Comparison of ENCODE assay signal across 10 cellular contexts in the genomic region with DNA sequence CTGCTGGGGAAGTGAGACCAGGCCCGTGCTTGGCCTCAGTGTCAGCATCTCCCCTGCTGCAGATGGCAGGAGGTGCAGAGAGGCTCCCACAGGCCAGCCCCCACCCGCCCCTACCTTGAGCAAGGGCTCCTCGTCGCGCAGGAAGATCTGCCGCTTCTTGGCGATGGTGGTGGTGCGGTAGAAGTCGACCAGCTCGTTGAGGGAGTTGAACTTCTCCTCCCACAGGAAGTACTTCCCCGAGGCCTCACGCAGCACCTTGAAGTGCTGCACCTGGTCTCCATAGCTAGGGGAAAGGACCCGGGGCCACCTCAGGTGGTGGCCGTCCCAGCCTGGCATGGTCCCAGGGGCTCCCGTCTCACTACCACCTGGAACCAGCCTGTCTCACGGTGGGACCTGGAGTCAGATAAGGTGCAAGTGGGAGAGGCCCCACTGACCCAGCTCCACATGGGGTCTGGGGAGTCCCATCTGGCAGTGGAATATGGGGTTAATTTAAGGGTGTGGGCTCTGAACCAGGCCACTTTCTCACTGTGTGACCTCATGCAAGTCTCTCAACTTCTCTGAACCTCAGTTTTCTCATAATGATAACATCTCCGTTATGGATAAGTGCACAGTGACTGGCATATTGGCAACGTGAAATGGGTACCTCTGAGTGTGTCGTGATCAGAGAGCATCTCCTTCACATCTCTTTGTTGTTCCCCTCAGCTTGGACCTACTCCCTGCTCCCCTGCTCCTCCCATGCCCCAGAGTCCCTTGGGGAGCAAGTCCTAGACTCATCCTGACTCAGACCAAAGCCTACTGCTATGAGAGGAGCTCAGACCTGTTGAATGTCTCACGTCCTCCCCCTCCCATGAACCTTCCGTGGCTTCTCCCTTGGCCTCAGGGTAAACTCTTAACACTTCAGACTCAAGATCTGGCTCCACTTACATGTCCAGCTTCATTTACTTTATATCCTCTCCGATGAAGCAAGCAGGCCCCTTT. TPM values are rescaled to one million over a fixed set of nuclear protein-coding genes. Genes with fewer than 3 reads are reported as not detected.
DNase-seq lines count a peak whose midpoint lies in the region; ATAC-seq and TF ChIP-seq lines count a peak whose summit lies in the region.
"Had no signal": no experiment of that assay in that cellular context is flagged by ENCODE, and none has a peak within 500 bp of the region (broad histone marks: within the 10 kb centered on the region; RNA-seq: fewer than 3 reads in every experiment).

No MANE protein-coding gene starts in this region.

- H3K79me2 ChIP-seq in GM23248 (ENCODE audit: insufficient read depth) (no peaks in the 10 kb centered on the region), trophoblast cell (ENCODE audit: control insufficient read depth, insufficient read depth, low read length, poor library complexity) (no peaks in the 10 kb centered on the region), hepatocyte (no peaks in the 10 kb centered on the region)

- H4K20me1 ChIP-seq in GM23248 (ENCODE audit: insufficient read depth) (no peaks in the 10 kb centered on the region), hepatocyte (ENCODE audit: insufficient read depth, poor library complexity, severe bottlenecking) (no peaks in the 10 kb centered on the region)

- H3K9me3 ChIP-seq in GM23248 (ENCODE audit: low read depth) = no peaks in the 10 kb centered on the region
- H3K9me3 ChIP-seq in RWPE2 (ENCODE audit: severe bottlenecking) = no peaks in the 10 kb centered on the region
- no peaks in the 10 kb centered on the region for H3K9me3 ChIP-seq in trophoblast cell (ENCODE audit: insufficient read depth, low read depth, low read length)
- no peaks in the 10 kb centered on the region for H3K9me3 ChIP-seq in hepatocyte (ENCODE audit: low read depth)
- H3K9me3 ChIP-seq: adrenal gland, testis had no signal

- no peak overlapping the region for H3K23ac ChIP-seq in trophoblast cell (ENCODE audit: low read length)

- in situ Hi-C loops in GM23248 (cut with MboI) = no loop called here

- no peak overlapping the region for H4K91ac ChIP-seq in trophoblast cell (ENCODE audit: low read depth, low read length)

- peak overlapping the region; percentile 4 for H2BK5ac ChIP-seq in trophoblast cell (ENCODE audit: low read depth, low read length, poor library complexity)

- H3K4me1 ChIP-seq in GM23248 (ENCODE audit: insufficient read depth) (no peaks in the 10 kb centered on the region; the same call in 1 of the 2 replicates), RWPE2 (ENCODE audit: insufficient read depth, poor library complexity, severe bottlenecking) (no peaks in the 10 kb centered on the region), trophoblast cell (ENCODE audit: control insufficient read depth in 1 of 2, insufficient read depth in 2 of 2, low read length in 2 of 2) (peaks cover 0 to 11% of the 10 kb centered on the region in 2 experiments), hepatocyte (ENCODE audit: insufficient read depth) (no peaks in the 10 kb centered on the region)
- H3K4me1 ChIP-seq: adrenal gland, testis had no signal

- ATAC-seq in RWPE2 (ENCODE audit: low read depth) = peak; percentile 82
- peak; percentile 88 for ATAC-seq in esophagus mucosa

- TF ChIP-seq CTCF in RWPE2 (IDR thresholded peaks at IDR 0.05; ENCODE audit: poor library complexity, severe bottlenecking) = no peak
- no peak for TF ChIP-seq CTCF in hepatocyte (IDR thresholded peaks at IDR 0.05; ENCODE audit: poor library complexity)

- H3K4me2 ChIP-seq in GM23248 (ENCODE audit: unreplicated experiment) (peak overlapping the region; percentile 51), trophoblast cell (ENCODE audit: low read length) (no peak overlapping the region), hepatocyte (no peak overlapping the region)

- no peak overlapping the region for H3K14ac ChIP-seq in trophoblast cell (ENCODE audit: low read length)

- H2BK12ac ChIP-seq in trophoblast cell (ENCODE audit: low read length) = no peak overlapping the region

- H3K4me3 ChIP-seq in GM23248 (no peak overlapping the region), RWPE2 (ENCODE audit: severe bottlenecking) (no peak overlapping the region), trophoblast cell (ENCODE audit: low read depth, low read length) (no peak overlapping the region), hepatocyte (no peak overlapping the region)
- H3K4me3 ChIP-seq: adrenal gland, testis had no signal

- no peak overlapping the region for H2BK120ac ChIP-seq in trophoblast cell (ENCODE audit: insufficient read depth, low read length, poor library complexity)

- H4K8ac ChIP-seq in trophoblast cell (ENCODE audit: low read depth, low read length) = no peak overlapping the region

- 72 to 74% methylated on average over 19 to 22 of the region's 22 CpGs for WGBS in GM23248 (ENCODE audit: low coverage in 1 of 2, low lambda C conversion rate in 2 of 2, missing lambda C conversion rate in 2 of 2), 2 experiments
- no CpG with 5 or more reads among the region's 22 CpGs for WGBS in trophoblast cell (ENCODE audit: extremely low coverage, insufficient coverage, insufficient read length)
- 88% methylated on average over 22 of the region's 22 CpGs for WGBS in hepatocyte (ENCODE audit: low lambda C conversion rate, missing lambda C conversion rate)

- H2AFZ ChIP-seq in GM23248 = no peak overlapping the region
- no peak overlapping the region for H2AFZ ChIP-seq in trophoblast cell (ENCODE audit: insufficient read depth, low read length, poor library complexity)
- no peak overlapping the region for H2AFZ ChIP-seq in hepatocyte

- no peaks in the 10 kb centered on the region; the same call in 1 of the 2 replicates for H3F3A ChIP-seq in GM23248 (ENCODE audit: insufficient read depth)

- no peak overlapping the region for H3K9ac ChIP-seq in GM23248
- no peak overlapping the region for H3K9ac ChIP-seq in trophoblast cell (ENCODE audit: low read length)

- no peak overlapping the region for H2AK5ac ChIP-seq in trophoblast cell (ENCODE audit: low read length)

- H3K4ac ChIP-seq in trophoblast cell (ENCODE audit: low read depth, low read length) = no peak overlapping the region

- H3K18ac ChIP-seq in trophoblast cell (ENCODE audit: low read length) = no peak overlapping the region

- H3K27me3 ChIP-seq in GM23248 (replicated peaks; ENCODE audit: insufficient read depth) (no peaks in the 10 kb centered on the region), RWPE2 (ENCODE audit: insufficient read depth, poor library complexity, severe bottlenecking) (no peaks in the 10 kb centered on the region), trophoblast cell (ENCODE audit: insufficient read depth, low read length) (no peaks in the 10 kb centered on the region), hepatocyte (no peaks in the 10 kb centered on the region)
- H3K27me3 ChIP-seq: adrenal gland, testis had no signal

- H3K9me2 ChIP-seq in GM23248 (ENCODE audit: insufficient read depth) (no peaks in the 10 kb centered on the region), hepatocyte (replicated peaks; ENCODE audit: insufficient read depth) (no peaks in the 10 kb centered on the region)

- H3K27ac ChIP-seq in GM23248 (peak overlapping the region; percentile 58), RWPE2 (ENCODE audit: poor library complexity, severe bottlenecking) (no peak overlapping the region), trophoblast cell (ENCODE audit: low read depth, low read length) (no peak overlapping the region), hepatocyte (no peak overlapping the region)
- H3K27ac ChIP-seq: adrenal gland, testis had no signal

- H3K36me3 ChIP-seq in GM23248 (ENCODE audit: low read depth) (no peaks in the 10 kb centered on the region), RWPE2 (ENCODE audit: low read depth) (no peaks in the 10 kb centered on the region), trophoblast cell (ENCODE audit: control insufficient read depth in 1 of 2, insufficient read depth in 2 of 2, low read length in 2 of 2) (no peaks in the 10 kb centered on the region), hepatocyte (replicated peaks; ENCODE audit: insufficient read depth, low read depth) (no peaks in the 10 kb centered on the region)
- H3K36me3 ChIP-seq: adrenal gland had no signal

- no peaks in the 10 kb centered on the region for H3K79me1 ChIP-seq in trophoblast cell (ENCODE audit: low read length)

- H4K12ac ChIP-seq in trophoblast cell (ENCODE audit: low read depth, low read length) = no peak overlapping the region

- peak; percentile 94 for DNase-seq in GM23248
- peak; percentile 39 for DNase-seq in RWPE2 (ENCODE audit: low spot score)
- peak in 1 of 2 donors; percentile 47 for DNase-seq in trophoblast cell
- no peak for DNase-seq in hepatocyte (ENCODE audit: low spot score)
- DNase-seq in NCI-H2196 treated with DMSO at 0.1 percent for 48 hours (lab: John Stamatoyannopoulos, UW; ENCODE audit: unreplicated experiment) = no peak
- DNase-seq in HK-2 (ENCODE audit: unreplicated experiment) = no peak
- DNase-seq: adrenal gland, NCI-H526, testis had no signal

RNA-seq across cellular contexts. Expression of a gene that starts 19.8 kb away (rescaled TPM):
- 26.2 and 27.7 TPM in 2 replicates for total RNA-seq in GM23248 (2014; rRNA removed; shearing (Covaris generic))
- polyA plus RNA-seq in GM23248 (2016; fragmentation: Nextera tagmentation; extraction: Ambion mirVana) (8.9 and 9.3 TPM in 2 replicates), hepatocyte (13.9 and 14.7 TPM in 2 replicates)
- total RNA-seq in esophagus mucosa (47.0 TPM), hepatocyte (19.3 and 25.4 TPM in 2 replicates)
- polyA plus RNA-seq in trophoblast cell (2013) = 29.3 and 31.0 TPM in 2 replicates

RNA-seq across cellular contexts. Expression of a gene that starts 22.4 kb away (rescaled TPM):
- not detected in 2 replicates for total RNA-seq in GM23248 (2014; rRNA removed; shearing (Covaris generic))
- polyA plus RNA-seq in GM23248 (2016; fragmentation: Nextera tagmentation; extraction: Ambion mirVana) (not detected in 2 replicates), hepatocyte (0.54 and 0.81 TPM in 2 replicates)
- total RNA-seq in esophagus mucosa (1.00 TPM), hepatocyte (1.3 TPM in 1 of 2 replicates, not detected in the other)
- 1.3 and 1.6 TPM in 2 replicates for polyA plus RNA-seq in trophoblast cell (2013)

Comparison
In these comparisons a context has a peak if more than half of its experiments do, and no peak if none do; other contexts are left out.
1. DNase-seq: peak in GM23248 (single experiment) and RWPE2 (single experiment); none in hepatocyte (single experiment), NCI-H2196 treated with DMSO at 0.1 percent for 48 hours (single experiment) and HK-2 (single experiment).